Comparison of ENCODE assay signal across 18 cellular contexts in the genomic region with DNA sequence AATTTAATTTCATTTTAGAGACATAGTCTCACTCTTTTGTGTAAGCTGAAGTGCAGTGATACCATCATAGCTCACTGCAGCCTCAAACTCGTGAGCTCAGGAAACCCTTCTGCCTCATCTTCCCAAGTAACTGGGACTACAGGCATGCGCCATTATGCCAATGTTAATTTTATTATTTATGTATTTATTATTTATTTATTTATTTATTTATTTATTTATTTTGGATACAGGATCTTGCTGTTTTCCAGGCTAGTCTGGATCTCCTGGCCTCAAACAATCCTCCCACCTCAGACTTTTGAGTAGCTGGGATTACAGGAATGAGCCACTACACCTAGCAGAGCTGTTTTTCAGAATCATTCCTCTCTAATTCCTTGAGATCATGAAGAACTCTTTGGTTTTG.
"Had no signal": no experiment of that assay in that cellular context is flagged by ENCODE, and none has a peak within 500 bp of the region (broad histone marks: within the 10 kb centered on the region; RNA-seq: fewer than 3 reads in every experiment).

No MANE protein-coding gene starts in this region.

- H3K27me3 Mint-ChIP-seq: dendritic cell treated with granulocyte-macrophage colony-stimulating factor and Interleukin-4, amounts not matched to agents 40 ng/mL and 50 ng/mL, for 4 days; naive B cell had no signal

- DNase-seq: colonic mucosa; cortex of kidney; effector CD4-positive, alpha-beta T cell; effector memory CD4-positive, alpha-beta T cell; foreskin keratinocyte; head of caudate nucleus; heart right ventricle; hippocampal formation; left cardiac atrium; left lung; left ventricle myocardium superior; lower lobe of right lung; mesenchymal stem cell; mucosa of descending colon; naive B cell had no signal

- H3K4me3 Mint-ChIP-seq: dendritic cell treated with granulocyte-macrophage colony-stimulating factor and Interleukin-4, amounts not matched to agents 40 ng/mL and 50 ng/mL, for 4 days; mesothelial cell of epicardium; naive B cell had no signal

- H3K36me3 Mint-ChIP-seq: naive B cell had no signal

- ATAC-seq: foreskin keratinocyte, gastroesophageal sphincter, heart right ventricle, left cardiac atrium, left lung, left ventricle myocardium superior, lower lobe of right lung, mucosa of descending colon had no signal

- H3K9me3 Mint-ChIP-seq: dendritic cell treated with granulocyte-macrophage colony-stimulating factor and Interleukin-4, amounts not matched to agents 40 ng/mL and 50 ng/mL, for 4 days; mesothelial cell of epicardium had no signal

- H3K4me1 Mint-ChIP-seq: naive B cell had no signal

- H3K27ac Mint-ChIP-seq: dendritic cell treated with granulocyte-macrophage colony-stimulating factor and Interleukin-4, amounts not matched to agents 40 ng/mL and 50 ng/mL, for 4 days; mesothelial cell of epicardium; naive B cell had no signal
